Comparison of ENCODE assay signal across 17 cellular contexts in genomic region chr9:130189840-130190239, GRCh38. TPM values are rescaled to one million over a fixed set of nuclear protein-coding genes. Genes with fewer than 3 reads are reported as not detected.
A peak's percentile ranks its signal among the peaks of the same experiment; 100 is the strongest.
DNase-seq lines count a peak whose midpoint lies in the region; ATAC-seq and TF ChIP-seq lines count a peak whose summit lies in the region.
"Had no signal": no experiment of that assay in that cellular context is flagged by ENCODE, and none has a peak within 500 bp of the region (broad histone marks: within the 10 kb centered on the region; RNA-seq: fewer than 3 reads in every experiment).

No MANE protein-coding gene starts in this region.

- peaks cover 7% of the 10 kb centered on the region for H3K27me3 Mint-ChIP-seq in endothelial cell (ENCODE audit: unreplicated experiment)

- H3K4me3 ChIP-seq in AG09309 (ENCODE audit: control insufficient read depth, low read depth, low read length): no peak overlapping the region
- no peak overlapping the region for H3K4me3 ChIP-seq in muscle layer of colon (ENCODE audit: low read depth in 1 of 2, low read length in 2 of 2)
- no peak overlapping the region for H3K4me3 ChIP-seq in WERI-Rb-1 (ENCODE audit: low read depth, low read length)
- H3K4me3 ChIP-seq: A549, testis had no signal

- H3K36me3 ChIP-seq in muscle layer of colon (ENCODE audit: insufficient read depth, low read length) (no peaks in the 10 kb centered on the region), WERI-Rb-1 (peaks cover 22% of the 10 kb centered on the region)

- H3K9ac ChIP-seq in muscle layer of colon (ENCODE audit: low read length): peak overlapping the region; percentile 9

- peak overlapping the region; percentile 89 for H3K27ac ChIP-seq in muscle layer of colon (ENCODE audit: low read depth, low read length)
- H3K27ac ChIP-seq in WERI-Rb-1: no peak overlapping the region
- H3K27ac ChIP-seq: A549, testis had no signal

- H3K9me3 ChIP-seq in muscle layer of colon (ENCODE audit: low read length): no peaks in the 10 kb centered on the region
- no peaks in the 10 kb centered on the region for H3K9me3 ChIP-seq in WERI-Rb-1 (ENCODE audit: severe bottlenecking)
- H3K9me3 ChIP-seq: A549, testis had no signal

- H3K27ac Mint-ChIP-seq in endothelial cell (ENCODE audit: unreplicated experiment): no peak overlapping the region
- H3K27ac Mint-ChIP-seq: naive B cell had no signal

- H3K4me3 Mint-ChIP-seq in endothelial cell (ENCODE audit: unreplicated experiment): peak overlapping the region; percentile 66

- peaks cover 90% of the 10 kb centered on the region for H3K4me1 ChIP-seq in muscle layer of colon (ENCODE audit: insufficient read depth, low read length)

- DNase-seq in AG09309 (ENCODE audit: low read depth): peak; percentile 64
- DNase-seq in RKO (ENCODE audit: low spot score): peak; percentile 39
- DNase-seq in endothelial cell (ENCODE audit: low spot score): no peak
- no peak for DNase-seq in NCI-H2081 treated with DMSO at 0.1 percent for 48 hours (lab: John Stamatoyannopoulos, UW)
- no peak for DNase-seq in T1000 (lab: John Stamatoyannopoulos, UW)
- DNase-seq in WERI-Rb-1: no peak
- DNase-seq: activated CD8-positive, alpha-beta memory T cell treated with anti-CD3 and anti-CD28 coated beads, Interleukin-2, amount 50 U/mL, for 48 hours; activated naive CD4-positive, alpha-beta T cell treated with anti-CD3 and anti-CD28 coated beads, Interleukin-2, amount 50 U/mL, for 16 hours; Calu3; cerebellar nuclear complex; GOT3; naive B cell; testis had no signal

- no peak for ATAC-seq in GM21390 (IDR thresholded peaks at IDR 0.05; ENCODE audit: unreplicated experiment)
- ATAC-seq: A549; activated CD4-positive, CD25-positive, alpha-beta regulatory T cell treated with anti-CD3 and anti-CD28 coated beads, Interleukin-2, amount 50 U/mL, for 24 hours had no signal

- peaks cover 4% of the 10 kb centered on the region for H3K36me3 Mint-ChIP-seq in endothelial cell (ENCODE audit: low read depth, unreplicated experiment)
- H3K36me3 Mint-ChIP-seq: naive B cell had no signal

- TF ChIP-seq CTCF in AG09309 (IDR thresholded peaks at IDR 0.05; ENCODE audit: control insufficient read depth, insufficient read depth, low read depth, low read length, missing control alignments): no peak
- TF ChIP-seq CTCF in endothelial cell (IDR thresholded peaks at IDR 0.05; ENCODE audit: unreplicated experiment): no peak
- no peak for TF ChIP-seq CTCF in WERI-Rb-1 (IDR thresholded peaks at IDR 0.05; ENCODE audit: low read depth, low read length)

- no peaks in the 10 kb centered on the region for H3K27me3 ChIP-seq in muscle layer of colon (ENCODE audit: control insufficient read depth in 1 of 2, insufficient read depth in 2 of 2, low read length in 2 of 2)
- no peaks in the 10 kb centered on the region for H3K27me3 ChIP-seq in WERI-Rb-1 (ENCODE audit: insufficient read depth, low read depth, severe bottlenecking)
- H3K27me3 ChIP-seq: testis had no signal

- peaks cover 17% of the 10 kb centered on the region for H3K4me1 Mint-ChIP-seq in endothelial cell (ENCODE audit: unreplicated experiment)

- H3K9me3 Mint-ChIP-seq in endothelial cell (ENCODE audit: unreplicated experiment): no peaks in the 10 kb centered on the region
- H3K9me3 Mint-ChIP-seq: naive B cell had no signal

RNA-seq across cellular contexts. Expression of gene NCS1, which starts 17.6 kb away (rescaled TPM):
- total RNA-seq in endothelial cell (ENCODE audit: unreplicated experiment): 20.1 TPM

Comparison
In these comparisons a context has a peak if more than half of its experiments do, and no peak if none do; other contexts are left out.
1. DNase-seq: peak in AG09309 (single experiment) and RKO (single experiment); none in endothelial cell (single experiment), NCI-H2081 treated with DMSO at 0.1 percent for 48 hours (single experiment), T1000 (single experiment) and WERI-Rb-1 (single experiment).